ENCODE assay signal across 10 cellular contexts in the genomic region with DNA sequence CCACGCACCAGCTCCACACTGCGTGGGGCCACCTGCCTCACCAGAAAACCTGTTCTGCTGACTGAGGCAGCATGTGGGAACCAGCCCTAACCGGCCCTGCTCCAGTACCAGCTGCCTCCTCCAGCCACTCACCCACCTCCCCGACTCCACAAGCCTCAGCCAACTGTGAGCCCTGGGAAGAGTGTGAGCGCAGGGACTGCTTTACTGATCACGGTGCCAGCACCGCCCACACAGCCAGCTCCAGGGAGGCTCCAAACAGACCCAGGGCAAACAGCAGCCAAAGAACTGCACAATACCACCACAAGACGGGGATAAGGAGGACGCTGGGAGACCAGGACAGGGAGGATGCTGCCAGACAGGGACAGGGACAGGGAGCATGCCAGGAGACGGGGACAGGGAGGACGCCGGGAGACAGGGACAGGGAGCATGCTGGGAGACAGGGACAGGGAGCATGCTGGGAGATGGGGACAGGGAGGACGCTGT. TPM values are rescaled to one million over a fixed set of nuclear protein-coding genes. Genes with fewer than 3 reads are reported as not detected.
DNase-seq lines count a peak whose midpoint lies in the region; ATAC-seq and TF ChIP-seq lines count a peak whose summit lies in the region.
"Had no signal": no experiment of that assay in that cellular context is flagged by ENCODE, and none has a peak within 500 bp of the region (broad histone marks: within the 10 kb centered on the region; RNA-seq: fewer than 3 reads in every experiment).

No MANE protein-coding gene starts in this region.

- TF ChIP-seq CTCF in brain (conservative IDR thresholded peaks at IDR 0.05) (no peak), upper lobe of right lung (IDR thresholded peaks at IDR 0.05) (no peak), uterus (IDR thresholded peaks at IDR 0.05) (no peak)

- H3K4me1 ChIP-seq in upper lobe of right lung = no peaks in the 10 kb centered on the region
- no peaks in the 10 kb centered on the region for H3K4me1 ChIP-seq in uterus

- peak overlapping the region; percentile 61 to 96 (median 91) for H3K27ac Mint-ChIP-seq in brain

- H3K9me3 ChIP-seq in upper lobe of right lung (no peaks in the 10 kb centered on the region), uterus (no peaks in the 10 kb centered on the region)
- H3K9me3 ChIP-seq: ovary had no signal

- no peak for TF ChIP-seq POLR2A in uterus (IDR thresholded peaks at IDR 0.05)

- H3K4me3 ChIP-seq in upper lobe of right lung (no peak overlapping the region), uterus (no peak overlapping the region)
- H3K4me3 ChIP-seq: ovary had no signal

- H3K27me3 ChIP-seq in layer of hippocampus (ENCODE audit: control insufficient read depth, insufficient read depth, low read length) = no peaks in the 10 kb centered on the region
- H3K27me3 ChIP-seq in upper lobe of right lung = no peaks in the 10 kb centered on the region
- H3K27me3 ChIP-seq in uterus = no peaks in the 10 kb centered on the region
- H3K27me3 ChIP-seq: ovary had no signal

- intact Hi-C loops in Right ventricle myocardium inferior (cut with DNase I) (no loop called here), Right ventricle myocardium superior (cut with DNase I) (no loop called here), upper lobe of right lung (cut with DNase I) (no loop called here), uterus (cut with DNase I; ENCODE audit: low total_unique reads) (no loop called here)

- H3K27ac ChIP-seq in layer of hippocampus (ENCODE audit: low read depth, low read length) = peak overlapping the region; percentile 49
- H3K27ac ChIP-seq in upper lobe of right lung = no peak overlapping the region
- no peak overlapping the region for H3K27ac ChIP-seq in uterus
- H3K27ac ChIP-seq: ovary had no signal

- peak overlapping the region in 2 of 5 experiments; percentile 32 to 36 for H3K4me3 Mint-ChIP-seq in brain

- peaks cover 10% of the 10 kb centered on the region for H3K4me1 Mint-ChIP-seq in brain

- H3K36me3 ChIP-seq in upper lobe of right lung (peaks cover 18% of the 10 kb centered on the region), uterus (no peaks in the 10 kb centered on the region)
- H3K36me3 ChIP-seq: ovary had no signal

- H3K36me3 Mint-ChIP-seq in brain = peaks cover 65% of the 10 kb centered on the region

- peak; percentile 46 for ATAC-seq in Right ventricle myocardium inferior
- no peak for ATAC-seq in Right ventricle myocardium superior (ENCODE audit: poor library complexity)
- peak; percentile 36 for ATAC-seq in upper lobe of right lung
- ATAC-seq in HG03432 (IDR thresholded peaks at IDR 0.05; ENCODE audit: unreplicated experiment) = no peak

- no peaks in the 10 kb centered on the region for H3K27me3 Mint-ChIP-seq in brain

- DNase-seq in Right ventricle myocardium inferior (ENCODE audit: missing footprints) (no peak), Right ventricle myocardium superior (no peak), upper lobe of right lung (peak; percentile 52), A172 (ENCODE audit: low spot score) (no peak), uterus (no peak)
- DNase-seq: activated CD4-positive, alpha-beta T cell treated with anti-CD3 and anti-CD28 coated beads, Interleukin-2, amount 50 U/mL, for 48 hours; ovary had no signal

- H3K9me3 Mint-ChIP-seq in brain = peaks cover 2 to 11% (median 7%) of the 10 kb centered on the region in 5 experiments

RNA-seq across cellular contexts. Expression of gene EIPR1, which starts 28.4 kb away (rescaled TPM):
- total RNA-seq in Right ventricle myocardium inferior = 10.2 TPM
- total RNA-seq in Right ventricle myocardium superior = 8.4 TPM
- polyA plus RNA-seq in brain (ENCODE audit: insufficient read depth, low read depth, low replicate concordance) = 47.6 TPM
- total RNA-seq in upper lobe of right lung = 16.6 TPM
- total RNA-seq in A172 (2014; rRNA removed; shearing (Covaris generic)) = 118 and 143 TPM in 2 replicates
- 10 to 100 TPM in 3 of 4 donors, under 1 TPM in 1; 0.59 to 28.9 (median 20.4) TPM for total RNA-seq in uterus

RNA-seq across cellular contexts. Expression of gene TRAPPC12, which starts 30.2 kb away (rescaled TPM):
- total RNA-seq in Right ventricle myocardium inferior = 110 TPM
- total RNA-seq in Right ventricle myocardium superior = 104 TPM
- 79.4 TPM for polyA plus RNA-seq in brain (ENCODE audit: insufficient read depth, low read depth, low replicate concordance)
- total RNA-seq in upper lobe of right lung = 89.8 TPM
- 44.7 and 45.1 TPM in 2 replicates for total RNA-seq in A172 (2014; rRNA removed; shearing (Covaris generic))
- total RNA-seq in uterus = 100 to 1,000 TPM in 1 of 4 donors, 10 to 100 TPM in 3; 15.6 to 149 (median 66.5) TPM

Comparison
In these comparisons a context has a peak if more than half of its experiments do, and no peak if none do; other contexts are left out.
1. ATAC-seq: peak in Right ventricle myocardium inferior (single experiment) and upper lobe of right lung (single experiment); none in Right ventricle myocardium superior (single experiment) and HG03432 (single experiment).